In the genomic region with DNA sequence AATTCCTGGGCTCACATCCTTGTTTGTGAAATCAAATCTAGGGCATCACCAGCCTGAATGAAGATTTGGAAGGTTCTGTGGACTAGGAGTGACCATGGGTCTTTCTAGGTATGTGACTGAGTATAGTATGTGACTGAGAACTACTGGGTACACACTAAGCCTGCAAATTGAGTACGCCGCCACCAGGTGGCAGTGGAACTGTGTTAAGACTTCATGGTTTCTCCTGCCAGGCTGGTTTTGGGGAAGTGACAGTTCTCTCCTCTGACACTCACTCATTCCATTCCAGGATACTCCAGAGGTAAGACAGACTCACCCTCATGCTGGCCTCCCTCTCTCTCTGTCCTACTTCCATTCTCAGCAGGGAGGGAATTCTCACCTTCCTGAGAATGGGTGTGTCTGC, we compare ENCODE assay signal across 8 cellular contexts.
A peak's percentile ranks its signal among the peaks of the same experiment; 100 is the strongest.
DNase-seq lines count a peak whose midpoint lies in the region; TF ChIP-seq lines count a peak whose summit lies in the region.
"Not testable (repeated sequence)": the region's sequence is repeated elsewhere in the genome, so short reads cannot be mapped to it uniquely, and the experiment has no call there.

No MANE protein-coding gene starts in this region.

- H3K27me3 ChIP-seq in H9 (ENCODE audit: insufficient read depth, low read length); endodermal cell (ENCODE audit: control insufficient read depth, insufficient read depth, low read length, poor library complexity, severe bottlenecking): not testable (repeated sequence)

- H3K79me1 ChIP-seq in H9 (ENCODE audit: insufficient read depth, low read depth, low read length, poor library complexity, severe bottlenecking): not testable (repeated sequence)

- peaks cover 5 to 17% (median 14%) of the 10 kb centered on the region in 7 donors for H3K9me3 Mint-ChIP-seq in CD14-positive monocyte
- not testable (repeated sequence) for H3K9me3 Mint-ChIP-seq in H9, endodermal cell

- H2BK5ac ChIP-seq in H9 (ENCODE audit: insufficient read length, low read length): not testable (repeated sequence)

- not testable (repeated sequence) for H3K4ac ChIP-seq in H9 (ENCODE audit: low read depth, low read length)

- not testable (repeated sequence) for H3K27ac ChIP-seq in H9 (ENCODE audit: insufficient read length, low read depth, low read length); endodermal cell (ENCODE audit: low read depth, low read length)

- not testable (repeated sequence) for H4K20me1 ChIP-seq in H9 (ENCODE audit: control insufficient read depth, insufficient read depth, insufficient read length)

- intact Hi-C loops in CD14-positive monocyte (cut with micrococcal nuclease): not testable (repeated sequence)

- H3K36me3 Mint-ChIP-seq in CD14-positive monocyte; H9 (ENCODE audit: insufficient read depth in 1 of 3, low read depth in 3 of 3); endodermal cell (ENCODE audit: low read depth): not testable (repeated sequence)

- H3K56ac ChIP-seq in H9 (ENCODE audit: insufficient read length, low read depth, low read length): not testable (repeated sequence)

- not testable (repeated sequence) for H3K79me2 ChIP-seq in H9 (ENCODE audit: insufficient read depth, low read length)

- not testable (repeated sequence) for H3K36me3 ChIP-seq in endodermal cell (ENCODE audit: control insufficient read depth, insufficient read depth, low read length)

- not testable (repeated sequence) for H3K4me1 Mint-ChIP-seq in CD14-positive monocyte, H9, endodermal cell

- not testable (repeated sequence) for H3K4me3 ChIP-seq in endodermal cell (ENCODE audit: low read length)

- not testable (repeated sequence) for H3K4me3 Mint-ChIP-seq in CD14-positive monocyte, H9, endodermal cell

- H4K8ac ChIP-seq in H9 (replicated peaks; ENCODE audit: insufficient read length, low read depth, low read length): not testable (repeated sequence)

- H4K91ac ChIP-seq in H9 (ENCODE audit: insufficient read length, low read depth, low read length): not testable (repeated sequence)

- H2BK15ac ChIP-seq in H9 (ENCODE audit: low read depth, low read length): not testable (repeated sequence)

- not testable (repeated sequence) for H3K14ac ChIP-seq in H9 (ENCODE audit: insufficient read depth, low read length)

- not testable (repeated sequence) for H4K5ac ChIP-seq in H9 (ENCODE audit: insufficient read length, low read depth, low read length)

- not testable (repeated sequence) for H3K27me3 Mint-ChIP-seq in CD14-positive monocyte (ENCODE audit: low read depth in 3 of 3); H9 (ENCODE audit: low read depth); endodermal cell (ENCODE audit: insufficient read depth)

- peak; percentile 58 for TF ChIP-seq CTCF in CD14-positive monocyte (IDR thresholded peaks at IDR 0.05)
- peak; percentile 82 for TF ChIP-seq CTCF in H9 (conservative IDR thresholded peaks at IDR 0.05)
- peak; percentile 84 for TF ChIP-seq CTCF in endodermal cell (conservative IDR thresholded peaks at IDR 0.05)

- H2AK5ac ChIP-seq in H9 (ENCODE audit: insufficient read length, low read length): not testable (repeated sequence)

- no CpG with 5 or more reads among the region's 2 CpGs for WGBS in H9 (ENCODE audit: extremely low coverage, insufficient read length, low lambda C conversion rate)
- WGBS in endodermal cell (ENCODE audit: insufficient coverage in 1 of 2, insufficient read length in 1 of 2), 2 experiments: 34 to 44% methylated on average over 2 of the region's 2 CpGs

- H2BK120ac ChIP-seq in H9 (ENCODE audit: low read depth, low read length, poor library complexity, severe bottlenecking): not testable (repeated sequence)

- H2BK20ac ChIP-seq in H9 (ENCODE audit: low read depth, low read length, poor library complexity, severe bottlenecking): not testable (repeated sequence)

- not testable (repeated sequence) for H3K23ac ChIP-seq in H9 (ENCODE audit: insufficient read length, low read depth, low read length)

- H3K9ac ChIP-seq in H9 (ENCODE audit: extremely low read depth, insufficient read length, low read length); endodermal cell (ENCODE audit: extremely low read depth, low read length, poor library complexity, severe bottlenecking): not testable (repeated sequence)

- not testable (repeated sequence) for H3K9me3 ChIP-seq in H9 (ENCODE audit: control insufficient read depth, low read depth, low read length); endodermal cell (ENCODE audit: control insufficient read depth, low read length)

- DNase-seq in CD14-positive monocyte (ENCODE audit: low spot score) (peak; percentile 55), H9 (peak; percentile 71), NCI-H1694 (lab: John Stamatoyannopoulos, UW) (peak; percentile 17), SIG-M5 treated with dmso at 0.1 percent for 504 hours (lab: John Stamatoyannopoulos, UW; ENCODE audit: unreplicated experiment) (peak; percentile 81), endodermal cell (peak; percentile 84), left kidney (ENCODE audit: low read depth, low spot score) (peak; percentile 17)
- peak; percentile 79 for DNase-seq in activated CD8-positive, alpha-beta memory T cell treated with anti-CD3 and anti-CD28 coated beads, Interleukin-2, amount 50 U/mL, for 48 hours
- DNase-seq in stimulated activated CD4-positive, alpha-beta T cell treated with anti-CD3 and anti-CD28 coated beads, Interleukin-2, amount 100 ng/mL, for 24 hours: peak; percentile 46 to 71

- H2BK12ac ChIP-seq in H9 (ENCODE audit: insufficient read length, low read depth, low read length): not testable (repeated sequence)

- not testable (repeated sequence) for H2AFZ ChIP-seq in H9 (ENCODE audit: low read length)

- H3K23me2 ChIP-seq in H9 (ENCODE audit: insufficient read length, low read depth, low read length, poor library complexity, severe bottlenecking): not testable (repeated sequence)

- not testable (repeated sequence) for H3K18ac ChIP-seq in H9 (ENCODE audit: insufficient read length, low read depth, low read length)

- H3K4me2 ChIP-seq in H9 (ENCODE audit: insufficient read depth, insufficient read length, low read length): not testable (repeated sequence)

- H3K4me1 ChIP-seq in H9 (ENCODE audit: insufficient read depth, low read length); endodermal cell (ENCODE audit: control insufficient read depth, insufficient read depth, low read length): not testable (repeated sequence)

- H3K27ac Mint-ChIP-seq in CD14-positive monocyte: peak overlapping the region in 1 of 7 donors; percentile 53
- not testable (repeated sequence) for H3K27ac Mint-ChIP-seq in H9, endodermal cell

- H3T11ph ChIP-seq in H9 (ENCODE audit: low read length): not testable (repeated sequence)

Comparison
In these comparisons a context has a peak if more than half of its experiments do, and no peak if none do; other contexts are left out.
1. DNase-seq: peak in every context shown above with its lines; median percentile 84 in endodermal cell; 81 in SIG-M5 treated with dmso at 0.1 percent for 504 hours; 79 in activated CD8-positive, alpha-beta memory T cell treated with anti-CD3 and anti-CD28 coated beads, Interleukin-2, amount 50 U/mL, for 48 hours; 71 in H9; 58 in stimulated activated CD4-positive, alpha-beta T cell treated with anti-CD3 and anti-CD28 coated beads, Interleukin-2, amount 100 ng/mL, for 24 hours; 55 in CD14-positive monocyte; 17 in NCI-H1694; 17 in left kidney.